In genomic region chr7:20330797-20331230, GRCh38 we compare ENCODE assay signal across 8 cellular contexts. TPM values are rescaled to one million over a fixed set of nuclear protein-coding genes. Genes with fewer than 3 reads are reported as not detected.
DNase-seq lines count a peak whose midpoint lies in the region; ATAC-seq, FAIRE-seq and TF ChIP-seq lines count a peak whose summit lies in the region.

TSS of gene ITGB8 (plus strand) at chr7:20330900. CDS start at chr7:20331807, 907 bp downstream.

- no peaks in the 10 kb centered on the region for H3K36me3 ChIP-seq in CD8-positive, alpha-beta memory T cell (ENCODE audit: insufficient read depth, low read length)
- no peaks in the 10 kb centered on the region for H3K36me3 ChIP-seq in ectodermal cell (ENCODE audit: control insufficient read depth, insufficient read depth, low read length)

- no peak within 1 kb of the TSS for H3K27ac ChIP-seq in CD8-positive, alpha-beta memory T cell (ENCODE audit: low read depth, low read length)
- H3K27ac ChIP-seq in ectodermal cell (ENCODE audit: insufficient read depth, low read depth, low read length, poor library complexity, severe bottlenecking): peak within 1 kb of the TSS; percentile 99

- H3K27me3 Mint-ChIP-seq in CD8-positive, alpha-beta memory T cell: peaks cover 22 to 42% of the 10 kb centered on the region in 2 donors

- no peak for FAIRE-seq in RCC 7860 (lab: Jason Lieb, UNC)

- peak; percentile 59 for TF ChIP-seq POLR2A in GM18951 (IDR thresholded peaks at IDR 0.05; ENCODE audit: extremely low read depth, insufficient read depth, insufficient read length)

- 0% methylated on average over 42 of the region's 42 CpGs for WGBS in ectodermal cell, 2 experiments

- peak within 1 kb of the TSS; percentile 34 for H3K4me3 ChIP-seq in CD8-positive, alpha-beta memory T cell (ENCODE audit: low read length)
- H3K4me3 ChIP-seq in ectodermal cell (ENCODE audit: insufficient read depth, low read depth, low read length): peak within 1 kb of the TSS; percentile 80

- H3K4me1 Mint-ChIP-seq in CD8-positive, alpha-beta memory T cell: peaks cover 13 to 24% (median 21%) of the 10 kb centered on the region in 3 donors

- POLR2A ChIA-PET in CD8-positive, alpha-beta memory T cell (lab: Charles Lee): no interaction called here

- H3K27me3 ChIP-seq in CD8-positive, alpha-beta memory T cell (ENCODE audit: insufficient read depth, low read length, poor library complexity, severe bottlenecking): no peaks in the 10 kb centered on the region
- H3K27me3 ChIP-seq in ectodermal cell (ENCODE audit: control insufficient read depth, insufficient read depth, low read length, poor library complexity, severe bottlenecking): peaks cover 5% of the 10 kb centered on the region

- H3K4me3 Mint-ChIP-seq in CD8-positive, alpha-beta memory T cell: peak within 1 kb of the TSS; percentile 80 to 94 (median 83)

- no peaks in the 10 kb centered on the region for H3K9me3 ChIP-seq in CD8-positive, alpha-beta memory T cell (ENCODE audit: low read length)
- no peaks in the 10 kb centered on the region for H3K9me3 ChIP-seq in ectodermal cell (ENCODE audit: control insufficient read depth, low read length)

- H3K27ac Mint-ChIP-seq in CD8-positive, alpha-beta memory T cell: peak within 1 kb of the TSS in 2 of 8 donors; percentile 31 to 53

- DNase-seq in CD8-positive, alpha-beta memory T cell: peak in 1 of 5 donors; percentile 2
- DNase-seq in RCC 7860 (ENCODE audit: low spot score) (peak; percentile 38), midbrain (lab: John Stamatoyannopoulos, UW) (peak; percentile 92), ureter (ENCODE audit: low spot score) (no peak)
- no peak for DNase-seq in stimulated activated naive CD4-positive, alpha-beta T cell (lab: John Stamatoyannopoulos, UW)

- H3K9me3 Mint-ChIP-seq in CD8-positive, alpha-beta memory T cell: peaks cover 0 to 3% (median 1%) of the 10 kb centered on the region in 5 donors

- peak; percentile 21 for ATAC-seq in HG03095 (IDR thresholded peaks at IDR 0.05; ENCODE audit: unreplicated experiment)

- no peaks in the 10 kb centered on the region for H3K4me1 ChIP-seq in CD8-positive, alpha-beta memory T cell (ENCODE audit: insufficient read depth, low read length)
- no peaks in the 10 kb centered on the region for H3K4me1 ChIP-seq in ectodermal cell (ENCODE audit: control insufficient read depth, insufficient read depth, low read length)

- peaks cover 0 to 3% (median 0%) of the 10 kb centered on the region in 3 donors for H3K36me3 Mint-ChIP-seq in CD8-positive, alpha-beta memory T cell

- in situ Hi-C loops in GM18951 (cut with MboI; ENCODE audit: low sequenced_read_pairs, unreplicated experiment): loop anchor here (25.0 kb wide), 1 partner anchor 256 kb away; no protein-coding TSS in a partner anchor

- CTCF ChIA-PET in CD8-positive, alpha-beta memory T cell (lab: Charles Lee): interaction anchor here (1.2 kb wide), 1 partner anchor 617 kb away, joined by 3 read pairs; no protein-coding TSS in a partner anchor

RNA-seq across cellular contexts. Expression of gene ITGB8, which starts in this region (rescaled TPM):
- under 1 TPM; 0.11 to 0.27 TPM for total RNA-seq in CD8-positive, alpha-beta memory T cell
- polyA plus RNA-seq in CD8-positive, alpha-beta memory T cell: not detected
- 5.7 TPM for polyA plus RNA-seq in ectodermal cell (2013, experiment 1 of 4)
- polyA plus RNA-seq in ectodermal cell (2013, experiment 2 of 4): 6.1 TPM
- polyA plus RNA-seq in ectodermal cell (2013, experiment 3 of 4): 5.8 TPM
- 7.6 TPM for polyA plus RNA-seq in ectodermal cell (2013, experiment 4 of 4)
- total RNA-seq in ureter: 48.5 TPM

Comparison
In these comparisons a context has a peak if more than half of its experiments do, and no peak if none do; other contexts are left out.
1. RNA of gene ITGB8 (total RNA-seq): 48.5 TPM in ureter (single experiment); 0.11 to 0.27 TPM in CD8-positive, alpha-beta memory T cell; every median in the first group is over 10 times any median in the second.
2. DNase-seq: peak in RCC 7860 (single experiment) and midbrain (single experiment); none in ureter (single experiment) and stimulated activated naive CD4-positive, alpha-beta T cell (0 of 6).